Comparison of ENCODE assay signal across 16 cellular contexts in genomic region chr1:25145775-25146381, GRCh38.
A peak's percentile ranks its signal among the peaks of the same experiment; 100 is the strongest.
DNase-seq lines count a peak whose midpoint lies in the region; ATAC-seq and TF ChIP-seq lines count a peak whose summit lies in the region.
"Had no signal": no experiment of that assay in that cellular context is flagged by ENCODE, and none has a peak within 500 bp of the region (broad histone marks: within the 10 kb centered on the region; RNA-seq: fewer than 3 reads in every experiment).

No MANE protein-coding gene starts in this region.

- no peaks in the 10 kb centered on the region for H3K9me3 ChIP-seq in MM.1S (replicated peaks; ENCODE audit: insufficient read depth, low read length)
- H3K9me3 ChIP-seq: body of pancreas, colonic mucosa had no signal

- H3K27ac ChIP-seq in GM23338 (ENCODE audit: low read depth) (no peak overlapping the region), MM.1S (ENCODE audit: low read length) (no peak overlapping the region)
- H3K27ac ChIP-seq: body of pancreas, colonic mucosa, tibial artery had no signal

- no peak for ATAC-seq in GM23338
- ATAC-seq in stimulated activated naive B cell treated with anti-CD40 and anti-IgM and Interleukin-4, amounts not matched to agents 10 μg/mL and 1 μg/mL and 100 μg/mL, for 72 hours (replicated peaks): peak; percentile 67 to 82
- no peak for ATAC-seq in HG02981 (IDR thresholded peaks at IDR 0.05; ENCODE audit: unreplicated experiment)
- ATAC-seq: body of pancreas had no signal

- no peak overlapping the region for H3K9ac ChIP-seq in MM.1S (ENCODE audit: low read length)

- H3K36me3 ChIP-seq in GM23338 (ENCODE audit: insufficient read depth) (no peaks in the 10 kb centered on the region), MM.1S (replicated peaks; ENCODE audit: insufficient read depth, low read length) (no peaks in the 10 kb centered on the region)
- H3K36me3 ChIP-seq: colonic mucosa, tibial artery had no signal

- H3K9me3 Mint-ChIP-seq in GM23338: no peaks in the 10 kb centered on the region
- H3K9me3 Mint-ChIP-seq in stimulated activated naive B cell treated with anti-CD40 and anti-IgM and Interleukin-4, amounts not matched to agents 10 μg/mL and 1 μg/mL and 100 μg/mL, for 72 hours: no peaks in the 10 kb centered on the region
- H3K9me3 Mint-ChIP-seq: activated naive CD8-positive, alpha-beta T cell treated with anti-CD3 and anti-CD28 coated beads for 36 hours; activated T-helper 1 cell treated with anti-CD3 and anti-CD28 coated beads, Interleukin-12 subunit alpha, Interleukin-12 subunit beta, Interleukin-2, Interleukin-4 antibody, amounts not matched to agents 30 ng/mL and 10 ng/mL and 1 ng/mL, durations not matched to agents 14 hours and 24 hours and 36 hours had no signal

- H3K4me2 ChIP-seq in GM23338 (no peak overlapping the region), MM.1S (ENCODE audit: low read depth, low read length) (no peak overlapping the region)

- H3K27me3 Mint-ChIP-seq in GM23338 (ENCODE audit: insufficient read depth, low read depth, poor library complexity): peaks cover 2% of the 10 kb centered on the region
- H3K27me3 Mint-ChIP-seq in stimulated activated naive B cell treated with anti-CD40 and anti-IgM and Interleukin-4, amounts not matched to agents 10 μg/mL and 1 μg/mL and 100 μg/mL, for 72 hours: peaks cover 29 to 33% of the 10 kb centered on the region in 2 donors

- H3K4me1 ChIP-seq in GM23338 (ENCODE audit: insufficient read depth) (no peaks in the 10 kb centered on the region), MM.1S (ENCODE audit: low read length) (no peaks in the 10 kb centered on the region)
- H3K4me1 ChIP-seq: body of pancreas, colonic mucosa had no signal

- H3K4me3 Mint-ChIP-seq in GM23338: no peak overlapping the region
- H3K4me3 Mint-ChIP-seq in stimulated activated naive B cell treated with anti-CD40 and anti-IgM and Interleukin-4, amounts not matched to agents 10 μg/mL and 1 μg/mL and 100 μg/mL, for 72 hours: no peak overlapping the region
- H3K4me3 Mint-ChIP-seq: activated naive CD8-positive, alpha-beta T cell treated with anti-CD3 and anti-CD28 coated beads for 36 hours; activated T-helper 1 cell treated with anti-CD3 and anti-CD28 coated beads, Interleukin-12 subunit alpha, Interleukin-12 subunit beta, Interleukin-2, Interleukin-4 antibody, amounts not matched to agents 30 ng/mL and 10 ng/mL and 1 ng/mL, durations not matched to agents 14 hours and 24 hours and 36 hours had no signal

- peak; percentile 54 for DNase-seq in GM12865 (ENCODE audit: low read depth)
- no peak for DNase-seq in GM23338 (ENCODE audit: low spot score)
- DNase-seq in germinal center (ENCODE audit: low spot score): peak; percentile 65
- DNase-seq in stimulated activated naive B cell treated with anti-CD40 and anti-IgM and Interleukin-4, amounts not matched to agents 10 μg/mL and 1 μg/mL and 100 μg/mL, for 72 hours: peak; percentile 11
- DNase-seq in MM.1S: no peak
- no peak for DNase-seq in islet precursor cell
- DNase-seq: activated naive CD8-positive, alpha-beta T cell treated with anti-CD3 and anti-CD28 coated beads for 36 hours; body of pancreas; colonic mucosa; MV-4-11; NCI-H2081; NCI-H510A treated with DMSO at 0.1 percent for 48 hours had no signal

- H3K27me3 ChIP-seq in GM23338 (ENCODE audit: insufficient read depth): no peaks in the 10 kb centered on the region
- H3K27me3 ChIP-seq in MM.1S (replicated peaks; ENCODE audit: insufficient read depth, low read length): no peaks in the 10 kb centered on the region
- H3K27me3 ChIP-seq: body of pancreas, colonic mucosa had no signal

- H3K79me2 ChIP-seq in GM23338 (replicated peaks; ENCODE audit: insufficient read depth) (no peaks in the 10 kb centered on the region), MM.1S (ENCODE audit: low read length) (no peaks in the 10 kb centered on the region)

- H3K4me3 ChIP-seq in GM12865 (ENCODE audit: low read depth, low read length) (no peak overlapping the region), GM23338 (no peak overlapping the region), MM.1S (ENCODE audit: low read length) (no peak overlapping the region)
- H3K4me3 ChIP-seq: body of pancreas, colonic mucosa, K562, tibial artery had no signal

- H2AFZ ChIP-seq in GM23338 (0 out of 2 replicates have a peak overlapping the region, but pooled peaks have one; percentile 38), MM.1S (ENCODE audit: low read length) (no peak overlapping the region)

- H3K9me2 ChIP-seq in GM23338 (ENCODE audit: insufficient read depth) (no peaks in the 10 kb centered on the region), MM.1S (replicated peaks; ENCODE audit: insufficient read depth, low read length) (no peaks in the 10 kb centered on the region)

- no peak overlapping the region for H3K27ac Mint-ChIP-seq in GM23338
- peak overlapping the region; percentile 14 for H3K27ac Mint-ChIP-seq in stimulated activated naive B cell treated with anti-CD40 and anti-IgM and Interleukin-4, amounts not matched to agents 10 μg/mL and 1 μg/mL and 100 μg/mL, for 72 hours
- H3K27ac Mint-ChIP-seq: activated naive CD8-positive, alpha-beta T cell treated with anti-CD3 and anti-CD28 coated beads for 36 hours; activated T-helper 1 cell treated with anti-CD3 and anti-CD28 coated beads, Interleukin-12 subunit alpha, Interleukin-12 subunit beta, Interleukin-2, Interleukin-4 antibody, amounts not matched to agents 30 ng/mL and 10 ng/mL and 1 ng/mL, durations not matched to agents 14 hours and 24 hours and 36 hours had no signal

- no peaks in the 10 kb centered on the region for H4K20me1 ChIP-seq in GM23338 (replicated peaks; ENCODE audit: insufficient read depth)
- no peaks in the 10 kb centered on the region for H4K20me1 ChIP-seq in MM.1S (ENCODE audit: insufficient read depth, low read length)

- 0 out of 2 replicates have a peak, but pooled peaks cover 2% of the 10 kb centered on the region for H3F3A ChIP-seq in GM23338 (replicated peaks; ENCODE audit: low read depth)
- no peaks in the 10 kb centered on the region for H3F3A ChIP-seq in MM.1S (ENCODE audit: insufficient read depth, low read length)

- H3K4me1 Mint-ChIP-seq in GM23338: peaks cover 3% of the 10 kb centered on the region; the same call in 1 of the 3 replicates
- H3K4me1 Mint-ChIP-seq in stimulated activated naive B cell treated with anti-CD40 and anti-IgM and Interleukin-4, amounts not matched to agents 10 μg/mL and 1 μg/mL and 100 μg/mL, for 72 hours: peaks cover 16 to 17% of the 10 kb centered on the region in 2 donors

- TF ChIP-seq CTCF in GM12865 (IDR thresholded peaks at IDR 0.05; ENCODE audit: insufficient read depth, low read depth, low read length, missing control alignments) (no peak), GM23338 (conservative IDR thresholded peaks at IDR 0.05; ENCODE audit: low read depth in 2 of 2) (no peak), MM.1S (IDR thresholded peaks at IDR 0.05; ENCODE audit: low read length) (no peak)

- H3K36me3 Mint-ChIP-seq in GM23338 (ENCODE audit: low read depth): no peaks in the 10 kb centered on the region
- H3K36me3 Mint-ChIP-seq in stimulated activated naive B cell treated with anti-CD40 and anti-IgM and Interleukin-4, amounts not matched to agents 10 μg/mL and 1 μg/mL and 100 μg/mL, for 72 hours: no peaks in the 10 kb centered on the region
- H3K36me3 Mint-ChIP-seq: activated naive CD8-positive, alpha-beta T cell treated with anti-CD3 and anti-CD28 coated beads for 36 hours had no signal

TF ChIP-seq in GM23338, 12 proteins besides CTCF, POLR2A, EP300 and RAD21 (continues in another document):
- TF ChIP-seq JUNB (IDR thresholded peaks at IDR 0.05; ENCODE audit: unreplicated experiment) (no peak), POLR2AphosphoS5 (IDR thresholded peaks at IDR 0.05; ENCODE audit: low read depth) (no peak), CREB1 (CRISPR knock-in tag; IDR thresholded peaks at IDR 0.05; ENCODE audit: low read depth) (no peak), EZH2 (IDR thresholded peaks at IDR 0.05; ENCODE audit: low read depth, unreplicated experiment) (no peak), ZNF114 (CRISPR knock-in tag; IDR thresholded peaks at IDR 0.05) (no peak)
- TF ChIP-seq, protein P1, sequence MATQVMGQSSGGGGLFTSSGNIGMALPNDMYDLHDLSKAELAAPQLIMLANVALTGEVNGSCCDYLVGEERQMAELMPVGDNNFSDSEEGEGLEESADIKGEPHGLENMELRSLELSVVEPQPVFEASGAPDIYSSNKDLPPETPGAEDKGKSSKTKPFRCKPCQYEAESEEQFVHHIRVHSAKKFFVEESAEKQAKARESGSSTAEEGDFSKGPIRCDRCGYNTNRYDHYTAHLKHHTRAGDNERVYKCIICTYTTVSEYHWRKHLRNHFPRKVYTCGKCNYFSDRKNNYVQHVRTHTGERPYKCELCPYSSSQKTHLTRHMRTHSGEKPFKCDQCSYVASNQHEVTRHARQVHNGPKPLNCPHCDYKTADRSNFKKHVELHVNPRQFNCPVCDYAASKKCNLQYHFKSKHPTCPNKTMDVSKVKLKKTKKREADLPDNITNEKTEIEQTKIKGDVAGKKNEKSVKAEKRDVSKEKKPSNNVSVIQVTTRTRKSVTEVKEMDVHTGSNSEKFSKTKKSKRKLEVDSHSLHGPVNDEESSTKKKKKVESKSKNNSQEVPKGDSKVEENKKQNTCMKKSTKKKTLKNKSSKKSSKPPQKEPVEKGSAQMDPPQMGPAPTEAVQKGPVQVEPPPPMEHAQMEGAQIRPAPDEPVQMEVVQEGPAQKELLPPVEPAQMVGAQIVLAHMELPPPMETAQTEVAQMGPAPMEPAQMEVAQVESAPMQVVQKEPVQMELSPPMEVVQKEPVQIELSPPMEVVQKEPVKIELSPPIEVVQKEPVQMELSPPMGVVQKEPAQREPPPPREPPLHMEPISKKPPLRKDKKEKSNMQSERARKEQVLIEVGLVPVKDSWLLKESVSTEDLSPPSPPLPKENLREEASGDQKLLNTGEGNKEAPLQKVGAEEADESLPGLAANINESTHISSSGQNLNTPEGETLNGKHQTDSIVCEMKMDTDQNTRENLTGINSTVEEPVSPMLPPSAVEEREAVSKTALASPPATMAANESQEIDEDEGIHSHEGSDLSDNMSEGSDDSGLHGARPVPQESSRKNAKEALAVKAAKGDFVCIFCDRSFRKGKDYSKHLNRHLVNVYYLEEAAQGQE (IDR thresholded peaks at IDR 0.05; ENCODE audit: unreplicated experiment): no peak

Comparison
In these comparisons a context has a peak if more than half of its experiments do, and no peak if none do; other contexts are left out.
1. DNase-seq: peak in GM12865 (single experiment), germinal center (single experiment) and stimulated activated naive B cell treated with anti-CD40 and anti-IgM and Interleukin-4, amounts not matched to agents 10 μg/mL and 1 μg/mL and 100 μg/mL, for 72 hours (single experiment); none in GM23338 (single experiment), MM.1S (single experiment) and islet precursor cell (single experiment).
2. ATAC-seq: peak in stimulated activated naive B cell treated with anti-CD40 and anti-IgM and Interleukin-4, amounts not matched to agents 10 μg/mL and 1 μg/mL and 100 μg/mL, for 72 hours (2 of 2); none in GM23338 (single experiment) and HG02981 (single experiment).